ENCODE assay signal across 1 cellular context in the genomic region with DNA sequence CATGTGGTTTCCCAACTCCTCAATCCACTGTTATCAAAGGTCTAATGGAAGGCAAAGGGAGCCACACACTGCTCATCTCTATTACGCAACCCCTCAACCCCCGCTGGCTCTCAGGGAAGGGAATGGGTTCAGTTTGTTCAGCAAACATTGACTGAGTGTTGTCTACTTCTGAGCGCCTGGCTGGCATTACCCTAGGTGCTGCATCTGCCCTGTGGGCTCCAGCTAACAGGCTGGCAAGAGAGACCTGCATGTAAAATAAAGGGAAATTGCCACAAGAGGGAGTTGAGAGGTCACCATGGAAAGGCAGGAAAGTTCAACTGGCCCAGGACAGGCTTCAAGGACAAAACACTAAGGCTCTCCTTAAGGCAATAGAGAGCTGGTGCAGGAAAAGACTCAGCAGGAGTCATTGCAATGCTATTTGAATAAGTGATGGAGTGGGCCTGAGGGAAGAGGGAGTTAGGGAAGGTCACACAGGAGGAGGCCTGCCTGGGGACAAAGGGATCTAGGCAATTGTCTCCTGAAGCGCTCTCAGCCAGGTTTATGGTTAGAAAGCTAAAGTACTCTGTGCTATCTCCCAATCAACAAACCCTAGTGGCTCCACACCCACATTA.
TF ChIP-seq lines count a peak whose summit lies in the region.

No MANE protein-coding gene starts in this region.

TF ChIP-seq in HepG2, 621 proteins besides CTCF, POLR2A, EP300 and RAD21 (continued from another document and continues in another):
- TF ChIP-seq ZNF142 (CRISPR knock-in tag; IDR thresholded peaks at IDR 0.05), result no peak
- no peak for TF ChIP-seq POGK (CRISPR knock-in tag; conservative IDR thresholded peaks at IDR 0.05)
- TF ChIP-seq ZNF569 (CRISPR knock-in tag; IDR thresholded peaks at IDR 0.05; ENCODE audit: borderline replicate concordance), result no peak
- TF ChIP-seq, protein P1, sequence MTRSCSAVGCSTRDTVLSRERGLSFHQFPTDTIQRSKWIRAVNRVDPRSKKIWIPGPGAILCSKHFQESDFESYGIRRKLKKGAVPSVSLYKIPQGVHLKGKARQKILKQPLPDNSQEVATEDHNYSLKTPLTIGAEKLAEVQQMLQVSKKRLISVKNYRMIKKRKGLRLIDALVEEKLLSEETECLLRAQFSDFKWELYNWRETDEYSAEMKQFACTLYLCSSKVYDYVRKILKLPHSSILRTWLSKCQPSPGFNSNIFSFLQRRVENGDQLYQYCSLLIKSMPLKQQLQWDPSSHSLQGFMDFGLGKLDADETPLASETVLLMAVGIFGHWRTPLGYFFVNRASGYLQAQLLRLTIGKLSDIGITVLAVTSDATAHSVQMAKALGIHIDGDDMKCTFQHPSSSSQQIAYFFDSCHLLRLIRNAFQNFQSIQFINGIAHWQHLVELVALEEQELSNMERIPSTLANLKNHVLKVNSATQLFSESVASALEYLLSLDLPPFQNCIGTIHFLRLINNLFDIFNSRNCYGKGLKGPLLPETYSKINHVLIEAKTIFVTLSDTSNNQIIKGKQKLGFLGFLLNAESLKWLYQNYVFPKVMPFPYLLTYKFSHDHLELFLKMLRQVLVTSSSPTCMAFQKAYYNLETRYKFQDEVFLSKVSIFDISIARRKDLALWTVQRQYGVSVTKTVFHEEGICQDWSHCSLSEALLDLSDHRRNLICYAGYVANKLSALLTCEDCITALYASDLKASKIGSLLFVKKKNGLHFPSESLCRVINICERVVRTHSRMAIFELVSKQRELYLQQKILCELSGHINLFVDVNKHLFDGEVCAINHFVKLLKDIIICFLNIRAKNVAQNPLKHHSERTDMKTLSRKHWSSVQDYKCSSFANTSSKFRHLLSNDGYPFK (CRISPR knock-in tag; IDR thresholded peaks at IDR 0.05; ENCODE audit: borderline replicate concordance), result no peak
- TF ChIP-seq LRRFIP1 (CRISPR knock-in tag; conservative IDR thresholded peaks at IDR 0.05), result no peak
- no peak for TF ChIP-seq CHD2 (IDR thresholded peaks at IDR 0.05; ENCODE audit: low read depth, low read length)
- TF ChIP-seq KDM5A (IDR thresholded peaks at IDR 0.05; ENCODE audit: borderline replicate concordance, low read length), result no peak
- no peak for TF ChIP-seq FLYWCH1 (CRISPR knock-in tag; IDR thresholded peaks at IDR 0.05)
- no peak for TF ChIP-seq TP53 (CRISPR knock-in tag; conservative IDR thresholded peaks at IDR 0.05)
- peak; percentile 70 for TF ChIP-seq HMG20A (CRISPR knock-in tag; IDR thresholded peaks at IDR 0.05; ENCODE audit: borderline replicate concordance)
- TF ChIP-seq NFE2L2 (IDR thresholded peaks at IDR 0.05; ENCODE audit: low read length), result no peak
- no peak for TF ChIP-seq HES4 (CRISPR knock-in tag; IDR thresholded peaks at IDR 0.05; ENCODE audit: borderline replicate concordance)
- TF ChIP-seq ZNF431 (CRISPR knock-in tag; IDR thresholded peaks at IDR 0.05; ENCODE audit: borderline replicate concordance, low read depth), result 0 out of 2 replicates have a peak, but pooled peaks have one; percentile 27
- peak; percentile 80 for TF ChIP-seq TEAD3 (CRISPR knock-in tag; optimal IDR thresholded peaks at IDR 0.05; ENCODE audit: borderline replicate concordance)
- no peak for TF ChIP-seq ZNF432 (CRISPR knock-in tag; IDR thresholded peaks at IDR 0.05; ENCODE audit: borderline replicate concordance)
- no peak for TF ChIP-seq SIX1 (CRISPR knock-in tag; IDR thresholded peaks at IDR 0.05; ENCODE audit: borderline replicate concordance)
- no peak for TF ChIP-seq RBFOX2 (IDR thresholded peaks at IDR 0.05; ENCODE audit: low read depth, low read length)
- no peak for TF ChIP-seq SMARCE1 (IDR thresholded peaks at IDR 0.05; ENCODE audit: borderline replicate concordance)
- no peak for TF ChIP-seq MAF1 (CRISPR knock-in tag; IDR thresholded peaks at IDR 0.05; ENCODE audit: borderline replicate concordance)
- TF ChIP-seq ZBTB20 (CRISPR knock-in tag; IDR thresholded peaks at IDR 0.05; ENCODE audit: borderline replicate concordance, low read depth), result no peak
- TF ChIP-seq SPEN (CRISPR knock-in tag; IDR thresholded peaks at IDR 0.05; ENCODE audit: low read depth), result no peak
- no peak for TF ChIP-seq BHLHE40 (IDR thresholded peaks at IDR 0.05; ENCODE audit: low read length)
- peak; percentile 56; the same call in 1 of the 2 replicates for TF ChIP-seq ARID4A (CRISPR knock-in tag; IDR thresholded peaks at IDR 0.05; ENCODE audit: borderline replicate concordance)
- TF ChIP-seq WIZ (CRISPR knock-in tag; IDR thresholded peaks at IDR 0.05), result no peak
- TF ChIP-seq MTF1 (CRISPR knock-in tag; IDR thresholded peaks at IDR 0.05), result no peak
- TF ChIP-seq, protein P2, sequence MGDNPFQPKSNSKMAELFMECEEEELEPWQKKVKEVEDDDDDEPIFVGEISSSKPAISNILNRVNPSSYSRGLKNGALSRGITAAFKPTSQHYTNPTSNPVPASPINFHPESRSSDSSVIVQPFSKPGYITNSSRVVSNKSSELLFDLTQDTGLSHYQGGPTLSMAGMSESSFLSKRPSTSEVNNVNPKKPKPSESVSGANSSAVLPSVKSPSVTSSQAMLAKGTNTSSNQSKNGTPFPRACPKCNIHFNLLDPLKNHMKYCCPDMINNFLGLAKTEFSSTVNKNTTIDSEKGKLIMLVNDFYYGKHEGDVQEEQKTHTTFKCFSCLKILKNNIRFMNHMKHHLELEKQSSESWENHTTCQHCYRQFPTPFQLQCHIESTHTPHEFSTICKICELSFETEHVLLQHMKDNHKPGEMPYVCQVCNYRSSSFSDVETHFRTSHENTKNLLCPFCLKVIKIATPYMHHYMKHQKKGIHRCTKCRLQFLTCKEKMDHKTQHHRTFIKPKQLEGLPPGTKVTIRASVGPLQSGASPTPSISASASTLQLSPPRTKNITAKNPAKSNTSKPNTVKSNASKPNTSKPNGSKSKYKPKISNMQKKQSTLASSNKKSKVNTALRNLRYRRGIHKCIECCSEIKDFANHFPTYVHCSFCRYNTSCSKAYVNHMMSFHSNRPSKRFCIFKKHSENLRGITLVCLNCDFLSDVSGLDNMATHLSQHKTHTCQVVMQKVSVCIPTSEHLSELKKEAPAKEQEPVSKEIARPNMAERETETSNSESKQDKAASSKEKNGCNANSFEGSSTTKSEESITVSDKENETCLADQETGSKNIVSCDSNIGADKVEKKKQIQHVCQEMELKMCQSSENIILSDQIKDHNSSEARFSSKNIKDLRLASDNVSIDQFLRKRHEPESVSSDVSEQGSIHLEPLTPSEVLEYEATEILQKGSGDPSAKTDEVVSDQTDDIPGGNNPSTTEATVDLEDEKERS (CRISPR knock-in tag; IDR thresholded peaks at IDR 0.05), result no peak
- TF ChIP-seq ZNF724P (CRISPR knock-in tag; IDR thresholded peaks at IDR 0.05; ENCODE audit: borderline replicate concordance), result no peak
- no peak for TF ChIP-seq HIVEP1 (CRISPR knock-in tag; IDR thresholded peaks at IDR 0.05)
- TF ChIP-seq ISX (CRISPR knock-in tag; conservative IDR thresholded peaks at IDR 0.05), result no peak
